In the genomic region with DNA sequence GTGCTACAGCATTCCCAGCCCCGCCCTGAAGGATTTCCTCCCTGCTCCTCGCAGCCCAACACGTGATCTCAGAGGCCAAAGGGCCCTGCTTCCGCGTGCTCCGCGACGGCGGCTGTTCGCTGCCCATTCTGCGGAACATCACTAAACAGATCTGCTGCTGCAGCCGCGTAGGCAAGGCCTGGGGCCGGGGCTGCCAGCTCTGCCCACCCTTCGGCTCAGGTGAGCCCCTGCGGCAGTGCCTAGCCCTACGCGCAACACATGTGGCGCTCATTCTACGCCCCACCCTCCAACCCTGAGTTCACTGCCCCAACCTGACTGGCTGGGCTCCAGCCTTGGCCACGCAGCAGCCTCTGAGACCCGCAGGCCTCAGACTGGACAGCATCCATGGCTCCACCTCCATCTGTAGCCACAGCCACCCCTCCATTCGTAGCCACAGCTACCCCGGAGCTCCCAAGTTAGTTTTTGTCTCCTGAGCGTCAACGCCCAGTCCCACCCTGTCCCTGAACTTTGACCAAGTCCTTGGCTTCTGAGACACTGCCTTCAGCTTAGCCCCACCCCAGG, we compare ENCODE assay signal across 11 cellular contexts. TPM values are rescaled to one million over a fixed set of nuclear protein-coding genes. Genes with fewer than 3 reads are reported as not detected.
DNase-seq lines count a peak whose midpoint lies in the region; ATAC-seq and TF ChIP-seq lines count a peak whose summit lies in the region.
"Had no signal": no experiment of that assay in that cellular context is flagged by ENCODE, and none has a peak within 500 bp of the region (broad histone marks: within the 10 kb centered on the region; RNA-seq: fewer than 3 reads in every experiment).

No MANE protein-coding gene starts in this region.

- H3K27me3 Mint-ChIP-seq in activated CD4-positive, alpha-beta T cell treated with anti-CD3 and anti-CD28 coated beads, Interleukin-2, amount 10 ng/mL, durations not matched to agents 7 days and 5 days: peaks cover 4% of the 10 kb centered on the region
- peaks cover 93% of the 10 kb centered on the region for H3K27me3 Mint-ChIP-seq in WTC11 (ENCODE audit: low read depth)

- H3K4me1 Mint-ChIP-seq in activated CD4-positive, alpha-beta T cell treated with anti-CD3 and anti-CD28 coated beads, Interleukin-2, amount 10 ng/mL, durations not matched to agents 7 days and 5 days: peaks cover 83% of the 10 kb centered on the region
- H3K4me1 Mint-ChIP-seq in WTC11: peaks cover 49% of the 10 kb centered on the region

- CTCF ChIA-PET in activated CD4-positive, alpha-beta T cell treated with anti-CD3 and anti-CD28 coated beads, Interleukin-2, amount 10 ng/mL, durations not matched to agents 7 days and 5 days (lab: Charles Lee): interaction anchor here (1.0 kb wide), 1 partner anchor 8 kb away, joined by 3 read pairs; no protein-coding TSS in a partner anchor
- CTCF ChIA-PET in WTC11 (lab: Charles Lee): interaction anchor here (1.4 kb wide), 1 partner anchor 27 kb away, joined by 4 read pairs; no protein-coding TSS in a partner anchor

- POLR2A ChIA-PET in activated CD4-positive, alpha-beta T cell treated with anti-CD3 and anti-CD28 coated beads, Interleukin-2, amount 10 ng/mL, durations not matched to agents 7 days and 5 days (lab: Charles Lee): no interaction called here
- POLR2A ChIA-PET in WTC11 (lab: Charles Lee): no interaction called here

- intact Hi-C loops in sciatic nerve (cut with DNase I): no loop called here

- peaks cover 2% of the 10 kb centered on the region for H3K36me3 Mint-ChIP-seq in activated CD4-positive, alpha-beta T cell treated with anti-CD3 and anti-CD28 coated beads, Interleukin-2, amount 10 ng/mL, durations not matched to agents 7 days and 5 days (ENCODE audit: low read depth)
- H3K36me3 Mint-ChIP-seq in WTC11: peaks cover 3% of the 10 kb centered on the region; the same call in 1 of the 2 replicates

- H3K27ac ChIP-seq in gastroesophageal sphincter: peak overlapping the region in 3 of 4 donors; percentile 7 to 55 (median 45)

- no peak for DNase-seq in activated CD4-positive, alpha-beta T cell treated with anti-CD3 and anti-CD28 coated beads, Interleukin-2, amount 10 ng/mL, durations not matched to agents 7 days and 5 days
- DNase-seq in activated CD4-positive, alpha-beta T cell treated with anti-CD3 and anti-CD28 coated beads, Interleukin-2, amount 50 U/mL, for 48 hours: no peak
- DNase-seq in WTC11 (ENCODE audit: low spot score): no peak
- DNase-seq in sciatic nerve (ENCODE audit: low spot score): no peak
- DNase-seq in activated CD4-positive, CD25-positive, alpha-beta regulatory T cell treated with anti-CD3 and anti-CD28 coated beads, Interleukin-2, amount 50 U/mL, for 72 hours: no peak
- DNase-seq in GDM1 (lab: John Stamatoyannopoulos, UW): no peak
- no peak for DNase-seq in OCI-M1 (lab: John Stamatoyannopoulos, UW)
- DNase-seq: activated CD8-positive, alpha-beta memory T cell treated with anti-CD3 and anti-CD28 coated beads for 24 hours; stimulated activated CD4-positive, alpha-beta T cell treated with anti-CD3 and anti-CD28 coated beads, Interleukin-2, amount 100 ng/mL, for 24 hours had no signal

- H3K4me3 Mint-ChIP-seq in activated CD4-positive, alpha-beta T cell treated with anti-CD3 and anti-CD28 coated beads, Interleukin-2, amount 10 ng/mL, durations not matched to agents 7 days and 5 days: peak overlapping the region; percentile 85
- peak overlapping the region; percentile 77 for H3K4me3 Mint-ChIP-seq in WTC11

- peaks cover 0 to 10% of the 10 kb centered on the region in 2 donors for H3K36me3 ChIP-seq in gastroesophageal sphincter

- peak overlapping the region; percentile 13 for H3K27ac Mint-ChIP-seq in activated CD4-positive, alpha-beta T cell treated with anti-CD3 and anti-CD28 coated beads, Interleukin-2, amount 10 ng/mL, durations not matched to agents 7 days and 5 days
- H3K27ac Mint-ChIP-seq in WTC11: no peak overlapping the region

- no peak for TF ChIP-seq EP300 in gastroesophageal sphincter (IDR thresholded peaks at IDR 0.05)

- ATAC-seq in WTC11: no peak
- ATAC-seq in gastroesophageal sphincter: no peak
- ATAC-seq in sciatic nerve: peak; percentile 8
- ATAC-seq: SK-N-SH treated with all-trans-retinoic acid at 6 μM for 48 hours had no signal

- 56 to 78% methylated on average over 7 to 11 of the region's 26 CpGs for WGBS in gastroesophageal sphincter (ENCODE audit: low coverage in 1 of 2), 2 donors

- H3K9me3 ChIP-seq in gastroesophageal sphincter: no peaks in the 10 kb centered on the region

- peaks cover 0 to 88% (median 44%) of the 10 kb centered on the region in 3 donors for H3K4me1 ChIP-seq in gastroesophageal sphincter

- H3K27me3 ChIP-seq in gastroesophageal sphincter: peaks cover 12% of the 10 kb centered on the region

- no peak for TF ChIP-seq POLR2A in gastroesophageal sphincter (IDR thresholded peaks at IDR 0.05)

- no peaks in the 10 kb centered on the region for H3K9me3 Mint-ChIP-seq in activated CD4-positive, alpha-beta T cell treated with anti-CD3 and anti-CD28 coated beads, Interleukin-2, amount 10 ng/mL, durations not matched to agents 7 days and 5 days
- no peaks in the 10 kb centered on the region for H3K9me3 Mint-ChIP-seq in WTC11

- TF ChIP-seq CTCF in WTC11 (IDR thresholded peaks at IDR 0.05) (no peak), gastroesophageal sphincter (IDR thresholded peaks at IDR 0.05) (no peak)

- H3K4me3 ChIP-seq in gastroesophageal sphincter: no peak overlapping the region

TF ChIP-seq in WTC11, 78 proteins besides CTCF, POLR2A, EP300 and RAD21 (continues in another document):
- TF ChIP-seq USF1 (CRISPR knock-in tag; IDR thresholded peaks at IDR 0.05) (peak; percentile 83), PREB (CRISPR knock-in tag; IDR thresholded peaks at IDR 0.05; ENCODE audit: borderline replicate concordance) (0 out of 2 replicates have a peak, but pooled peaks have one; percentile 45), USF2 (CRISPR knock-in tag; IDR thresholded peaks at IDR 0.05) (peak; percentile 83), CREB1 (CRISPR knock-in tag; IDR thresholded peaks at IDR 0.05) (no peak), PRRX2 (CRISPR knock-in tag; IDR thresholded peaks at IDR 0.05) (no peak), JUN (CRISPR knock-in tag; IDR thresholded peaks at IDR 0.05) (0 out of 2 replicates have a peak, but pooled peaks have one; percentile 50)
- TF ChIP-seq, protein P1, sequence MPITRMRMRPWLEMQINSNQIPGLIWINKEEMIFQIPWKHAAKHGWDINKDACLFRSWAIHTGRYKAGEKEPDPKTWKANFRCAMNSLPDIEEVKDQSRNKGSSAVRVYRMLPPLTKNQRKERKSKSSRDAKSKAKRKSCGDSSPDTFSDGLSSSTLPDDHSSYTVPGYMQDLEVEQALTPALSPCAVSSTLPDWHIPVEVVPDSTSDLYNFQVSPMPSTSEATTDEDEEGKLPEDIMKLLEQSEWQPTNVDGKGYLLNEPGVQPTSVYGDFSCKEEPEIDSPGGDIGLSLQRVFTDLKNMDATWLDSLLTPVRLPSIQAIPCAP (CRISPR knock-in tag; IDR thresholded peaks at IDR 0.05): 0 out of 2 replicates have a peak, but pooled peaks have one; percentile 20
- TF ChIP-seq, protein P2, sequence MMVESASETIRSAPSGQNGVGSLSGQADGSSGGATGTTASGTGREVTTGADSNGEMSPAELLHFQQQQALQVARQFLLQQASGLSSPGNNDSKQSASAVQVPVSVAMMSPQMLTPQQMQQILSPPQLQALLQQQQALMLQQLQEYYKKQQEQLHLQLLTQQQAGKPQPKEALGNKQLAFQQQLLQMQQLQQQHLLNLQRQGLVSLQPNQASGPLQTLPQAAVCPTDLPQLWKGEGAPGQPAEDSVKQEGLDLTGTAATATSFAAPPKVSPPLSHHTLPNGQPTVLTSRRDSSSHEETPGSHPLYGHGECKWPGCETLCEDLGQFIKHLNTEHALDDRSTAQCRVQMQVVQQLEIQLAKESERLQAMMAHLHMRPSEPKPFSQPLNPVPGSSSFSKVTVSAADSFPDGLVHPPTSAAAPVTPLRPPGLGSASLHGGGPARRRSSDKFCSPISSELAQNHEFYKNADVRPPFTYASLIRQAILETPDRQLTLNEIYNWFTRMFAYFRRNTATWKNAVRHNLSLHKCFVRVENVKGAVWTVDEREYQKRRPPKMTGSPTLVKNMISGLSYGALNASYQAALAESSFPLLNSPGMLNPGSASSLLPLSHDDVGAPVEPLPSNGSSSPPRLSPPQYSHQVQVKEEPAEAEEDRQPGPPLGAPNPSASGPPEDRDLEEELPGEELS (CRISPR knock-in tag; IDR thresholded peaks at IDR 0.05): peak; percentile 68; the same call in 1 of the 2 replicates

RNA-seq across cellular contexts. Expression of gene LTBP4, which starts 6.2 kb away (rescaled TPM):
- total RNA-seq in activated CD4-positive, alpha-beta T cell treated with anti-CD3 and anti-CD28 coated beads, Interleukin-2, amount 10 ng/mL, durations not matched to agents 7 days and 5 days: 10 to 100 TPM; 71.3 to 75.7 TPM
- 125 to 168 TPM (median 166 TPM) in 3 replicates for total RNA-seq in WTC11 (2021)
- total RNA-seq in gastroesophageal sphincter: 100 to 1,000 TPM; 199 to 369 (median 320) TPM
- 1,227 TPM for total RNA-seq in sciatic nerve

RNA-seq across cellular contexts. Expression of gene SHKBP1, which starts 30.7 kb away (rescaled TPM):
- 100 to 1,000 TPM; 147 to 158 TPM for total RNA-seq in activated CD4-positive, alpha-beta T cell treated with anti-CD3 and anti-CD28 coated beads, Interleukin-2, amount 10 ng/mL, durations not matched to agents 7 days and 5 days
- total RNA-seq in WTC11 (2021): 71.7 to 82.1 TPM (median 76.9 TPM) in 3 replicates
- 10 to 100 TPM; 30.3 to 50.1 (median 37.7) TPM for total RNA-seq in gastroesophageal sphincter
- total RNA-seq in sciatic nerve: 58.7 TPM
